Comparison of ENCODE assay signal across 3 cellular contexts in the genomic region with DNA sequence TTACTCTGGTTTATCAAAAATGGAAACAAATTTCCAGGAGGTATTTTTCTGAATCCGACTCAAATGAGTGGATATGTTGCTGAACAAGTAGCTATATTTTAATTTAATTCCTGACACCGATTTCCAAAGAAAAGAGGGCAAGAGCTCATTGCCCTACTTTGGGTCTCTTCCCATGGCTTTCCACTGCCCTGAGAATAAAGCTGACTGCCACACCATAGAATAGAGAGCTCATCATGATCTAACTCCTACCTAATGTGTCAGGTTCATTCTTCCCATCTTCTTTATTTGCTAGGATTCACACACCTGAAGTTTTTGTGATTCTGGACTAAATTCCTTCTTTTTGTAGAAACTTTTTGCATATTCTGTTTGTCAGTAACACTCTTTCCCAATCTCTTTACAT.
"Had no signal": no experiment of that assay in that cellular context is flagged by ENCODE, and none has a peak within 500 bp of the region (broad histone marks: within the 10 kb centered on the region; RNA-seq: fewer than 3 reads in every experiment).

No MANE protein-coding gene starts in this region.

- DNase-seq: GDM1, GF-D8 had no signal

- ATAC-seq: GM12878 had no signal

- H3K4me3 ChIP-seq: GM12878 had no signal
